9 cellular contexts compared by ENCODE assay signal in the genomic region with DNA sequence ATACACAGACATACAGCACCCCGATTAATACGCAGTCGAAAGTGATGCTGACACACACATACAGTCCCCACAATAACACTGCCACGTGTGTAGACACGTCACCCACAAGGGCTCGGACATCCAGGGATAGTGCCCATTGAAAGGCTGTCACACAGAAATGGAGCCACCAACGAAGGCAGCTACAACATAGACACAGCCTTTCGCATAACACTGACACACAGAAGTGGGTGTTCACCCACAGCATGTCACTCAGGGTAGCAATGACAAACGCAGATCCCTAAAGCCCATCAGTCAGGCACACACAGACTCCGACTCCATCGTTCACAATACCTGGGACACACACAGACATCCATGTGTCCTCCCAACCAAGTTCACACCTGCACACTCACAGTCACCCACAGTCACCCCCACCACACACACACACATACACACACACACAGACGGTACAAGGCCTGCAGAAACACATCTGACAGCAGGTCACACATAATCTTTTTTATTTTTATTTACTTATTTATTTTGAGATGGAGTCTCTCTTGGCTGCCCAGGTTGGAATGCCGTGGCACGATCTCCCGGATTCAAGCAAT. TPM values are rescaled to one million over a fixed set of nuclear protein-coding genes. Genes with fewer than 3 reads are reported as not detected.
DNase-seq lines count a peak whose midpoint lies in the region; ATAC-seq and TF ChIP-seq lines count a peak whose summit lies in the region.
"Had no signal": no experiment of that assay in that cellular context is flagged by ENCODE, and none has a peak within 500 bp of the region (broad histone marks: within the 10 kb centered on the region; RNA-seq: fewer than 3 reads in every experiment).

No MANE protein-coding gene starts in this region.

- peaks cover 56% of the 10 kb centered on the region for H3K79me2 ChIP-seq in Loucy (ENCODE audit: insufficient read depth, low read length)

- H3K4me1 ChIP-seq in Loucy (ENCODE audit: insufficient read depth, low read length, poor library complexity, severe bottlenecking), result peaks cover 35% of the 10 kb centered on the region

- peaks cover 22% of the 10 kb centered on the region for H3F3A ChIP-seq in Loucy (ENCODE audit: low read depth)

- peak overlapping the region; percentile 76 for H3K4me3 ChIP-seq in Loucy (ENCODE audit: low read length, poor library complexity, severe bottlenecking)
- peak overlapping the region in 55 of 59 donors; percentile 45 to 91 (median 73) for H3K4me3 ChIP-seq in dorsolateral prefrontal cortex

- H3K4me3 Mint-ChIP-seq in CD4-positive, alpha-beta T cell, result peak overlapping the region; percentile 65
- peak overlapping the region; percentile 87 for H3K4me3 Mint-ChIP-seq in nephron progenitor cell

- peak overlapping the region; percentile 76 for H3K9ac ChIP-seq in Loucy (ENCODE audit: low read depth, low read length, poor library complexity, severe bottlenecking)

- no peaks in the 10 kb centered on the region for H3K36me3 ChIP-seq in Loucy (ENCODE audit: insufficient read depth, low read length)

- H3K27me3 Mint-ChIP-seq in CD4-positive, alpha-beta T cell, result peaks cover 56% of the 10 kb centered on the region
- peaks cover 36% of the 10 kb centered on the region for H3K27me3 Mint-ChIP-seq in nephron progenitor cell (ENCODE audit: low read depth, poor library complexity)

- no peaks in the 10 kb centered on the region for H3K36me3 Mint-ChIP-seq in CD4-positive, alpha-beta T cell (ENCODE audit: low read depth)
- no peaks in the 10 kb centered on the region for H3K36me3 Mint-ChIP-seq in nephron progenitor cell (ENCODE audit: low read depth)

- no peak overlapping the region for H3K27ac ChIP-seq in CD4-positive, alpha-beta T cell (ENCODE audit: low read depth, low read length)
- peak overlapping the region in 25 of 59 donors; percentile 42 to 86 (median 78) for H3K27ac ChIP-seq in dorsolateral prefrontal cortex

- CTCF ChIA-PET in CD4-positive, alpha-beta T cell (lab: Charles Lee), result no interaction called here

- no peak overlapping the region for H3K27ac Mint-ChIP-seq in CD4-positive, alpha-beta T cell
- no peak overlapping the region for H3K27ac Mint-ChIP-seq in nephron progenitor cell

- H3K9me2 ChIP-seq in Loucy (replicated peaks; ENCODE audit: low read depth, low read length), result no peaks in the 10 kb centered on the region

- peaks cover 25% of the 10 kb centered on the region for H3K27me3 ChIP-seq in CD4-positive, alpha-beta T cell (ENCODE audit: control insufficient read depth, insufficient read depth, low read length)
- H3K27me3 ChIP-seq in Loucy (ENCODE audit: insufficient read depth, low read length, poor library complexity, severe bottlenecking) (no peaks in the 10 kb centered on the region), dorsolateral prefrontal cortex (no peaks in the 10 kb centered on the region)

- intact Hi-C loops in CD4-positive, alpha-beta T cell (cut with DNase I, micrococcal nuclease), result no loop called here
- intact Hi-C loops in dorsolateral prefrontal cortex (cut with DNase I), result loop anchor here in 1 of 2 donors (10.0 kb wide), 1 partner anchor 592 kb away; no protein-coding TSS in a partner anchor

- 0 out of 2 replicates have a peak overlapping the region, but pooled peaks have one; percentile 22 for H2AFZ ChIP-seq in Loucy (ENCODE audit: low read length)

- ATAC-seq in CD4-positive, alpha-beta T cell (ENCODE audit: poor library complexity), result no peak
- ATAC-seq in HG03039 (IDR thresholded peaks at IDR 0.05; ENCODE audit: unreplicated experiment) (no peak), HG03175 (IDR thresholded peaks at IDR 0.05; ENCODE audit: unreplicated experiment) (no peak), GM21529 (IDR thresholded peaks at IDR 0.05; ENCODE audit: unreplicated experiment) (no peak)

- H3K4me2 ChIP-seq in Loucy (ENCODE audit: low read depth, low read length, poor library complexity, severe bottlenecking), result peak overlapping the region; percentile 89

- H4K20me1 ChIP-seq in Loucy (ENCODE audit: insufficient read depth, low read length, poor library complexity, severe bottlenecking), result no peaks in the 10 kb centered on the region

- no peaks in the 10 kb centered on the region for H3K9me3 ChIP-seq in CD4-positive, alpha-beta T cell (ENCODE audit: control insufficient read depth, low read length)
- H3K9me3 ChIP-seq in Loucy (ENCODE audit: insufficient read depth, low read depth, low read length), result no peaks in the 10 kb centered on the region

- no peak for DNase-seq in CD4-positive, alpha-beta T cell
- DNase-seq in dorsolateral prefrontal cortex, result peak in 3 of 10 donors; percentile 42 to 58 (median 53)
- DNase-seq in nephron progenitor cell, result no peak
- DNase-seq in islet precursor cell, result no peak
- DNase-seq: occipital lobe had no signal

- H3K4me1 Mint-ChIP-seq in CD4-positive, alpha-beta T cell (ENCODE audit: low read depth), result peaks cover 28% of the 10 kb centered on the region
- peaks cover 59% of the 10 kb centered on the region for H3K4me1 Mint-ChIP-seq in nephron progenitor cell

- H3K9me3 Mint-ChIP-seq in CD4-positive, alpha-beta T cell, result no peaks in the 10 kb centered on the region
- no peaks in the 10 kb centered on the region for H3K9me3 Mint-ChIP-seq in nephron progenitor cell

- POLR2A ChIA-PET in CD4-positive, alpha-beta T cell (lab: Charles Lee), result interaction anchor here (1.0 kb wide), 1 partner anchor 79 kb away, joined by 4 read pairs; no protein-coding TSS in a partner anchor

- no peak for TF ChIP-seq CTCF in CD4-positive, alpha-beta T cell (IDR thresholded peaks at IDR 0.05)
- no peak for TF ChIP-seq CTCF in Loucy (conservative IDR thresholded peaks at IDR 0.05; ENCODE audit: low read length)
- no peak for TF ChIP-seq CTCF in dorsolateral prefrontal cortex (IDR thresholded peaks at IDR 0.05 in 54 of 56, conservative IDR thresholded peaks at IDR 0.05 in 2 of 56; ENCODE audit: low read depth in 1 of 56, partially characterized antibody in 56 of 56)
- TF ChIP-seq CTCF in nephron progenitor cell (IDR thresholded peaks at IDR 0.05), result no peak

RNA-seq across cellular contexts. Expression of gene NANOS3, which starts 10.4 kb away (rescaled TPM):
- under 1 TPM in 1 of 2 experiments, not detected in 1; 0.87 TPM for total RNA-seq in CD4-positive, alpha-beta T cell
- total RNA-seq in dorsolateral prefrontal cortex, result 10 to 100 TPM in 110 of 120 experiments, 1 to 10 TPM in 10; 4.1 to 33.8 (median 17.0) TPM

RNA-seq across cellular contexts. Expression of gene BRME1, which starts 39.4 kb away (rescaled TPM):
- total RNA-seq in CD4-positive, alpha-beta T cell, result 1 to 10 TPM; 1.1 to 1.3 TPM
- total RNA-seq in dorsolateral prefrontal cortex, result 10 to 100 TPM in 23 of 120 experiments, 1 to 10 TPM in 97; 2.8 to 13.5 (median 8.1) TPM

RNA-seq across cellular contexts. Expression of gene CC2D1A, which starts 39.4 kb away (rescaled TPM):
- 10 to 100 TPM; 16.4 to 16.9 TPM for total RNA-seq in CD4-positive, alpha-beta T cell
- total RNA-seq in dorsolateral prefrontal cortex, result 100 to 1,000 TPM in 8 of 120 experiments, 10 to 100 TPM in 112; 50.4 to 138 (median 75.1) TPM
